Comparison of ENCODE assay signal across 1 cellular context in genomic region chr10:3126249-3126648, GRCh38.
TF ChIP-seq lines count a peak whose summit lies in the region.

No MANE protein-coding gene starts in this region.

TF ChIP-seq in GM12878, 131 proteins besides CTCF, POLR2A, EP300 and RAD21 (continued from another document):
- TF ChIP-seq MYC (IDR thresholded peaks at IDR 0.05; ENCODE audit: insufficient read depth, insufficient read length, insufficient replicate concordance, low read length, severe bottlenecking) (no peak), BRCA1 (IDR thresholded peaks at IDR 0.05; ENCODE audit: low read depth, low read length) (no peak)
